8 cellular contexts compared by ENCODE assay signal in genomic region chr1:151443846-151444790, GRCh38. TPM values are rescaled to one million over a fixed set of nuclear protein-coding genes. Genes with fewer than 3 reads are reported as not detected.
DNase-seq lines count a peak whose midpoint lies in the region; ATAC-seq, FAIRE-seq and TF ChIP-seq lines count a peak whose summit lies in the region.

No MANE protein-coding gene starts in this region.

- CTCF ChIA-PET in Caco-2 (lab: Charles Lee), result interaction anchor here (0.6 to 1.1 kb wide), 5 partner anchors 30 to 96 kb away, joined by 3 to 4 read pairs (median 3); partner anchors contain the start of genes CGN and TUFT1

- H3K27me3 Mint-ChIP-seq in Caco-2 (ENCODE audit: insufficient read depth, unreplicated experiment), result no peaks in the 10 kb centered on the region

- H3K36me3 Mint-ChIP-seq in Caco-2 (ENCODE audit: insufficient read depth, unreplicated experiment), result peaks cover 23% of the 10 kb centered on the region

- peaks cover 3% of the 10 kb centered on the region for H3K36me3 ChIP-seq in Caco-2 (ENCODE audit: control insufficient read depth, insufficient read depth, low read length)

- H3K4me3 ChIP-seq in Caco-2 (ENCODE audit: low read depth, low read length), result no peak overlapping the region
- H3K4me3 ChIP-seq in astrocyte of the spinal cord (ENCODE audit: low read depth, low read length), result no peak overlapping the region

- H3K4me1 ChIP-seq in Caco-2, result peaks cover 5% of the 10 kb centered on the region; the same call in 1 of the 2 replicates

- no peaks in the 10 kb centered on the region for H3K9me3 ChIP-seq in Caco-2

- peak; percentile 74 to 80 for DNase-seq in Caco-2
- DNase-seq in H54 (ENCODE audit: insufficient read length, low spot score), result peak; percentile 88
- peak; percentile 45 for DNase-seq in NCI-H2029 (lab: John Stamatoyannopoulos, UW)
- DNase-seq in T-helper 22 cell (ENCODE audit: low read depth), result peak; percentile 40
- DNase-seq in astrocyte of the spinal cord (ENCODE audit: low read depth, low spot score), result peak; percentile 84
- DNase-seq in hippocampal formation (lab: John Stamatoyannopoulos, UW), result peak; percentile 23 to 74
- DNase-seq in stimulated activated CD4-positive, alpha-beta T cell treated with anti-CD3 and anti-CD28 coated beads, Interleukin-12 subunit alpha, Interleukin-12 subunit beta, amount 100 ng/mL, for 4 hours, result peak; percentile 51

- intact Hi-C loops in Caco-2 (cut with micrococcal nuclease; ENCODE audit: unreplicated experiment), result loop anchor here (2.0 to 10.0 kb wide), 3 partner anchors 67 to 293 kb away; partner anchors contain the start of gene CGN

- POLR2A ChIA-PET in Caco-2 (lab: Charles Lee), result interaction anchor here (1.1 kb wide), 1 partner anchor 96 kb away, joined by 6 read pairs; the partner anchor contains the start of gene TUFT1

- no peak for ATAC-seq in HG03520 (IDR thresholded peaks at IDR 0.05; ENCODE audit: unreplicated experiment)

- no peak for TF ChIP-seq POLR2A in H54 (IDR thresholded peaks at IDR 0.05; ENCODE audit: low read depth, low read length)

- peaks cover 6% of the 10 kb centered on the region for H3K4me1 Mint-ChIP-seq in Caco-2 (ENCODE audit: low read depth, unreplicated experiment)

- no peaks in the 10 kb centered on the region for H3K9me3 Mint-ChIP-seq in Caco-2 (ENCODE audit: unreplicated experiment)

- BruUV-seq in Caco-2 (replicated peaks; lab: Mats Ljungman, UMichigan), result no TSS peak

- peak overlapping the region; percentile 70 for H3K27ac Mint-ChIP-seq in Caco-2 (ENCODE audit: unreplicated experiment)

- TF ChIP-seq CTCF in Caco-2 (IDR thresholded peaks at IDR 0.05; ENCODE audit: insufficient read depth in 1 of 2, low read depth in 1 of 2, low read length in 1 of 2, severe bottlenecking in 1 of 2, unreplicated experiment in 1 of 2), result peak; percentile 75 to 82
- peak; percentile 84 for TF ChIP-seq CTCF in astrocyte of the spinal cord (IDR thresholded peaks at IDR 0.05; ENCODE audit: low read depth, low read length)

- FAIRE-seq in H54 (lab: Jason Lieb, UNC), result peak; percentile 93

- H3K27me3 ChIP-seq in Caco-2 (replicated peaks; ENCODE audit: control insufficient read depth, insufficient read depth, low read length), result no peaks in the 10 kb centered on the region

- H3K4me3 Mint-ChIP-seq in Caco-2 (ENCODE audit: unreplicated experiment), result no peak overlapping the region

- in situ Hi-C loops in astrocyte of the spinal cord (cut with HindIII; ENCODE audit: low sequenced_read_pairs), result no loop called here

RNA-seq across cellular contexts. Expression of gene POGZ, which starts 15.2 kb away (rescaled TPM):
- total RNA-seq in Caco-2 (2022), result 80.0 and 83.0 TPM in 2 replicates

RNA-seq across cellular contexts. Expression of gene PSMB4, which starts 44.7 kb away (rescaled TPM):
- 330 and 362 TPM in 2 replicates for total RNA-seq in Caco-2 (2022)
